ENCODE assay signal across 1 cellular context in the genomic region with DNA sequence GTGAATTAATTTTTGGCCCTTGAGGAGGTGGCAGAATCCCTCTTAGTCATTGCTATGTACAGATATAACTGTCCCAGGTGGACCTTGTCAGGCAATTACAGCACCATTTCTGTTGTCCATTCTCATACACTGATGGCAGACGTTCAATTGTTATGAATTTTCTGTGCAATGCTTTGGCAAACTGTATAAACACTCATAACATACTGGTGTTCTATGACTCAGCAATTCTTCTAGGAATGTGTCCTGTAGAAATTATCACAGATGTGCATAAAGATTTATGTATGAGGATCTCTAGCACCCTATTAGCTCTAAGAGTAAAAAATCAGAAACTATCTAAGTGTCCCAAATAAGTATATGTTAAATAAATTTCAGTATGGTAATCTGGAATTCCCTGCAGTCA.
TF ChIP-seq lines count a peak whose summit lies in the region.

No MANE protein-coding gene starts in this region.

TF ChIP-seq in IMR-90, 13 proteins besides CTCF, POLR2A, EP300 and RAD21 (continued from another document):
- TF ChIP-seq, protein P1, sequence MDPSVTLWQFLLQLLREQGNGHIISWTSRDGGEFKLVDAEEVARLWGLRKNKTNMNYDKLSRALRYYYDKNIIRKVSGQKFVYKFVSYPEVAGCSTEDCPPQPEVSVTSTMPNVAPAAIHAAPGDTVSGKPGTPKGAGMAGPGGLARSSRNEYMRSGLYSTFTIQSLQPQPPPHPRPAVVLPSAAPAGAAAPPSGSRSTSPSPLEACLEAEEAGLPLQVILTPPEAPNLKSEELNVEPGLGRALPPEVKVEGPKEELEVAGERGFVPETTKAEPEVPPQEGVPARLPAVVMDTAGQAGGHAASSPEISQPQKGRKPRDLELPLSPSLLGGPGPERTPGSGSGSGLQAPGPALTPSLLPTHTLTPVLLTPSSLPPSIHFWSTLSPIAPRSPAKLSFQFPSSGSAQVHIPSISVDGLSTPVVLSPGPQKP (IDR thresholded peaks at IDR 0.05; ENCODE audit: borderline replicate concordance, low read depth, low read length) = no peak
- peak; percentile 72 for TF ChIP-seq MAFK (IDR thresholded peaks at IDR 0.05; ENCODE audit: low read depth, low read length)
TF ChIP-seq in IMR-90: peak in this region for 2.
